In the genomic region with DNA sequence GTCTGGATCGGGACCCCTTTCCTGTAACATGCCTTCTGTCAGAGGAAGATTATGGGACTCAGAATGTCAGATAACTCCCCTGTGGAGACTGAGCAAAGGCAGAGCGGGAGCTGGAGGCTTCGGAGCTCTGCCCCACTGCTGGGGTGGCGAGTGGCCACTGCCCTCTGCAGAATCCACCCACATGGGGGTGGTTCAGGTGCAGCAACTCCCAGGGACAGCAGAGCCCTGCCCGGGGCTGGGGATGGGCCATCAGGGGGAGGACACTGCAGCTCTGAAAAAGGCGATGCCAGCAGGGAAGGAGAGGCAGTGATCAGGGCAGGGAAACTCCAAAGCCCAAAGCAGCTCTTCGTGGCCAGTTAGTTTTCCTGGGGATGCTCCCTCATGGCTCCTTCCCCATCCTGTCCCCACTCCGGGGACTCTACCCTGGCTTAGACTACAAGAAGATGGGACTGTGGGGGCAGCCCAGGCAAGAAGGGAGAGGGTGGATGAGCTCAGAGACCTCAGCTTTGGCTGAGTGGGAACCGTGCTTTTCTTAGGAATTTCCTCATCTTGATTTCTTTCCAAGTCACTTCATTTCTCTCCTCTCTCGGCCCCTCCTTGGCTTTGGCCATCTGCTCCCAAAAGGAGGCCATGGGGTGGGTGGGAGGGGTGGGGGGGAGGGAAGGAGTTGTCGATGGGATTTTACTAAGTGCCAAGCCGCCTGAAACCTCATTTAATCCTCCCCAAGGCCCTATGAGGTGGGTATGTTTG, we compare ENCODE assay signal across 14 cellular contexts. TPM values are rescaled to one million over a fixed set of nuclear protein-coding genes. Genes with fewer than 3 reads are reported as not detected.
DNase-seq lines count a peak whose midpoint lies in the region; ATAC-seq and TF ChIP-seq lines count a peak whose summit lies in the region.
"Had no signal": no experiment of that assay in that cellular context is flagged by ENCODE, and none has a peak within 500 bp of the region (broad histone marks: within the 10 kb centered on the region; RNA-seq: fewer than 3 reads in every experiment).

No MANE protein-coding gene starts in this region.

- H3K18ac ChIP-seq in mesendoderm (ENCODE audit: low read length) = no peak overlapping the region

- peak overlapping the region; percentile 66 for H3K23ac ChIP-seq in mesendoderm (ENCODE audit: low read length)

- peaks cover 91% of the 10 kb centered on the region for H3K27me3 ChIP-seq in left ventricle myocardium inferior (ENCODE audit: low read depth)
- H3K27me3 ChIP-seq in mesendoderm (ENCODE audit: insufficient read depth, low read length, poor library complexity) = peaks cover 23% of the 10 kb centered on the region
- no peaks in the 10 kb centered on the region for H3K27me3 ChIP-seq in aorta (ENCODE audit: control insufficient read depth in 1 of 2, insufficient read depth in 2 of 2, low read length in 1 of 2)

- H4K8ac ChIP-seq in mesendoderm (ENCODE audit: low read depth, low read length) = no peak overlapping the region

- H4K5ac ChIP-seq in mesendoderm (ENCODE audit: low read length) = no peak overlapping the region

- H3K4me1 ChIP-seq in left ventricle myocardium inferior (peaks cover 77% of the 10 kb centered on the region), mesendoderm (ENCODE audit: control insufficient read depth, low read depth, low read length) (no peaks in the 10 kb centered on the region), aorta (ENCODE audit: control insufficient read depth in 1 of 2, insufficient read depth in 2 of 2, low read length in 2 of 2) (no peaks in the 10 kb centered on the region)

- H3K36me3 ChIP-seq in left ventricle myocardium inferior = no peaks in the 10 kb centered on the region
- no peaks in the 10 kb centered on the region for H3K36me3 ChIP-seq in mesendoderm (ENCODE audit: control insufficient read depth, insufficient read depth, low read length)
- H3K36me3 ChIP-seq in aorta (ENCODE audit: control insufficient read depth in 1 of 2, insufficient read depth in 2 of 2, low read length in 1 of 2) = no peaks in the 10 kb centered on the region
- H3K36me3 ChIP-seq: stomach had no signal

- H3K4me2 ChIP-seq in mesendoderm (ENCODE audit: low read length) = no peak overlapping the region

- H2BK120ac ChIP-seq in mesendoderm (ENCODE audit: low read depth, low read length) = no peak overlapping the region

- peak overlapping the region; percentile 30 for H3K4me3 ChIP-seq in left ventricle myocardium inferior
- H3K4me3 ChIP-seq in mesendoderm (ENCODE audit: low read length) = no peak overlapping the region
- H3K4me3 ChIP-seq in aorta (ENCODE audit: low read length in 2 of 2) = no peak overlapping the region
- H3K4me3 ChIP-seq: stomach had no signal

- H3K79me1 ChIP-seq in mesendoderm (ENCODE audit: low read length) = no peaks in the 10 kb centered on the region

- H2BK5ac ChIP-seq in mesendoderm (ENCODE audit: low read length) = no peak overlapping the region

- TF ChIP-seq CTCF in left ventricle myocardium inferior (IDR thresholded peaks at IDR 0.05; ENCODE audit: borderline replicate concordance) = no peak

- no peak overlapping the region for H2BK15ac ChIP-seq in mesendoderm (replicated peaks; ENCODE audit: low read depth)

- no peak overlapping the region for H3K4ac ChIP-seq in mesendoderm (ENCODE audit: low read depth, low read length)

- ATAC-seq in left cardiac atrium (no peak), aorta (ENCODE audit: low FRiP score) (no peak), GM21529 (IDR thresholded peaks at IDR 0.05; ENCODE audit: unreplicated experiment) (no peak), GM18511 (IDR thresholded peaks at IDR 0.05; ENCODE audit: unreplicated experiment) (no peak)
- ATAC-seq: naive thymus-derived CD8-positive, alpha-beta T cell had no signal

- no peak overlapping the region for H2AK5ac ChIP-seq in mesendoderm (ENCODE audit: low read length)

- no peak for DNase-seq in left ventricle myocardium inferior
- no peak for DNase-seq in left cardiac atrium
- peak; percentile 66 for DNase-seq in cerebellum (ENCODE audit: low spot score)
- DNase-seq in mesendoderm = no peak
- peak; percentile 11 to 36 for DNase-seq in aorta
- DNase-seq in superior temporal gyrus (ENCODE audit: extremely low spot score) = no peak
- DNase-seq: mammary epithelial cell had no signal

- H3K9ac ChIP-seq in mesendoderm (ENCODE audit: low read length) = no peak overlapping the region

- no peaks in the 10 kb centered on the region for H3K79me2 ChIP-seq in mesendoderm (ENCODE audit: control insufficient read depth, insufficient read depth, low read length)

- no CpG with 5 or more reads among the region's 12 CpGs for WGBS in mesendoderm (ENCODE audit: extremely low coverage, insufficient coverage, low lambda C conversion rate)
- WGBS in aorta, 2 donors = 51 to 57% methylated on average over 12 of the region's 12 CpGs

- H3K27ac ChIP-seq in left ventricle myocardium inferior (replicated peaks) (peak overlapping the region; percentile 78), mesendoderm (ENCODE audit: low read depth, low read length) (no peak overlapping the region), aorta (ENCODE audit: low read depth in 1 of 2, low read length in 2 of 2) (no peak overlapping the region)

- no peak overlapping the region for H3K56ac ChIP-seq in mesendoderm (ENCODE audit: low read length)

- intact Hi-C loops in left ventricle myocardium inferior (cut with micrococcal nuclease) = no loop called here
- intact Hi-C loops in left cardiac atrium (cut with DNase I) = no loop called here
- intact Hi-C loops in aorta (cut with DNase I) = no loop called here

- H3K9me3 ChIP-seq in left ventricle myocardium inferior (replicated peaks) = no peaks in the 10 kb centered on the region
- H3K9me3 ChIP-seq in aorta (ENCODE audit: control insufficient read depth, low read length) = no peaks in the 10 kb centered on the region
- H3K9me3 ChIP-seq: Caco-2, stomach had no signal

RNA-seq across cellular contexts. Expression of a gene that starts 4.0 kb away (rescaled TPM):
- 12.9 TPM for total RNA-seq in left ventricle myocardium inferior
- total RNA-seq in left cardiac atrium = 10 to 100 TPM in 1 of 2 donors, 1 to 10 TPM in 1; 3.1 to 10.8 TPM
- 3.2 TPM for total RNA-seq in cerebellum
- polyA plus RNA-seq in mesendoderm (2013, experiment 1 of 2) = 0.32 TPM
- polyA plus RNA-seq in mesendoderm (2013, experiment 2 of 2) = 0.24 TPM
- 1 to 10 TPM; 1.6 to 6.5 TPM for total RNA-seq in aorta
- 10 to 100 TPM in 1 of 2 donors, under 1 TPM in 1; 0.31 to 10.5 TPM for polyA plus RNA-seq in aorta
- total RNA-seq: activated T-helper 2 cell treated with anti-CD3 and anti-CD28 coated beads, Interferon-gamma antibody, Interleukin-2, Interleukin-4, amounts not matched to agents 10 μg/mL and 5 μg/mL and 100 μg/mL, durations not matched to agents 14 hours and 24 hours and 36 hours; Caco-2; mammary epithelial cell; naive thymus-derived CD8-positive, alpha-beta T cell; RPMI7951 had no signal
- polyA plus RNA-seq: mammary epithelial cell; naive thymus-derived CD8-positive, alpha-beta T cell had no signal

Comparison
In these comparisons a context has a peak if more than half of its experiments do, and no peak if none do; other contexts are left out.
1. DNase-seq: peak in cerebellum (single experiment) and aorta (2 of 2); none in left ventricle myocardium inferior (single experiment), left cardiac atrium (single experiment), mesendoderm (single experiment) and superior temporal gyrus (single experiment).